11 cellular contexts compared by ENCODE assay signal in genomic region chr18:26563024-26563423, GRCh38.
"Had no signal": no experiment of that assay in that cellular context is flagged by ENCODE, and none has a peak within 500 bp of the region (broad histone marks: within the 10 kb centered on the region; RNA-seq: fewer than 3 reads in every experiment).

No MANE protein-coding gene starts in this region.

- H3K9me3 Mint-ChIP-seq: GM23338 had no signal

- H3K4me2 ChIP-seq: GM23338 had no signal

- H3K9me3 ChIP-seq: HAP-1 had no signal

- H3K27ac ChIP-seq: GM23248 had no signal

- H3K4me3 Mint-ChIP-seq: GM23338, H9, HFFc6 had no signal

- DNase-seq: GM23248, GOT3, H7, H9, HCEC 1CT, HFFc6 had no signal

- H3K36me3 ChIP-seq: HAP-1 had no signal

- H2AFZ ChIP-seq: GM23248, GM23338 had no signal

- H3K9ac ChIP-seq: GM23248 had no signal

- H3K4me3 ChIP-seq: GM23248, GM23338, HAP-1 had no signal

- ATAC-seq: GM23338, HCT116 had no signal

- FAIRE-seq: H1, H54 had no signal

- H3K27ac Mint-ChIP-seq: GM23338, H9, HFFc6 had no signal
